1 cellular context compared by ENCODE assay signal in the genomic region with DNA sequence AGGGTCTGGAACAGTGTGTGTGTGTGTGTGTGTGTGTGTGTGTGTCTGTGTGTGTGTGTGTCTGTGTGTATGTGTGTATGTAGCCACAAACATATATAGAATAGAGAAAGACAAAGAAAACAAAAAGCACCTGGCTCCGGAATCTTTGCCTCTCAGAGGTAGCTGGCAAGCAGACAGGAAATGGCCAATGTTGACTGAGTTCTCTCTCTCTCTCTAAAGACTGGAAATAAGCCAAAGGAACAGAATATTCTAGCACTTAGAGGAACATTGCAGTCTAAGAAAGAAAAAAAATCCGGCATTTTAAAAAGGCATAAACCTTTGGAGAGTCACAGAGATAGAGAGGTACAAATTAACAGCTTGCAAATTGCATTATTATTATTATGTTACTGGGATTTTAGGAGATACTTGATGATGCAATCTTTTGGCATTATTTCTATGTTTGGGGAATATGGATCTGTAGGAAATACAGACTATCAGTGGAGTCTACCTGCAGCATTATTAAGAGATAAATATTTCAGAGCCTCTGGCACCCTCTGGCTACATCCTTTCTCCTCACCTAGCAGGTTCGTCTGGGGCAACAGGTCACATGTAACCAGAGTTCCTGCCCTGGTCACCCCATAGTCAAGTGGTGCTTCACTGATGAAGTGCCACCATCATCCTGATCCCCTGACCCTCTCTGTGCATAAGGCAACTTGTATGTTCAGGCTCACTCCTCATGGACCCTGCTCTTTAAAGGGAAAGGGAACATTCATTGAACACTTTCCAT.
TF ChIP-seq lines count a peak whose summit lies in the region.

No MANE protein-coding gene starts in this region.

TF ChIP-seq in WTC11, 78 proteins besides CTCF, POLR2A, EP300 and RAD21 (continued from another document):
- TF ChIP-seq, protein P1, sequence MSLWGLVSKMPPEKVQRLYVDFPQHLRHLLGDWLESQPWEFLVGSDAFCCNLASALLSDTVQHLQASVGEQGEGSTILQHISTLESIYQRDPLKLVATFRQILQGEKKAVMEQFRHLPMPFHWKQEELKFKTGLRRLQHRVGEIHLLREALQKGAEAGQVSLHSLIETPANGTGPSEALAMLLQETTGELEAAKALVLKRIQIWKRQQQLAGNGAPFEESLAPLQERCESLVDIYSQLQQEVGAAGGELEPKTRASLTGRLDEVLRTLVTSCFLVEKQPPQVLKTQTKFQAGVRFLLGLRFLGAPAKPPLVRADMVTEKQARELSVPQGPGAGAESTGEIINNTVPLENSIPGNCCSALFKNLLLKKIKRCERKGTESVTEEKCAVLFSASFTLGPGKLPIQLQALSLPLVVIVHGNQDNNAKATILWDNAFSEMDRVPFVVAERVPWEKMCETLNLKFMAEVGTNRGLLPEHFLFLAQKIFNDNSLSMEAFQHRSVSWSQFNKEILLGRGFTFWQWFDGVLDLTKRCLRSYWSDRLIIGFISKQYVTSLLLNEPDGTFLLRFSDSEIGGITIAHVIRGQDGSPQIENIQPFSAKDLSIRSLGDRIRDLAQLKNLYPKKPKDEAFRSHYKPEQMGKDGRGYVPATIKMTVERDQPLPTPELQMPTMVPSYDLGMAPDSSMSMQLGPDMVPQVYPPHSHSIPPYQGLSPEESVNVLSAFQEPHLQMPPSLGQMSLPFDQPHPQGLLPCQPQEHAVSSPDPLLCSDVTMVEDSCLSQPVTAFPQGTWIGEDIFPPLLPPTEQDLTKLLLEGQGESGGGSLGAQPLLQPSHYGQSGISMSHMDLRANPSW (CRISPR knock-in tag; conservative IDR thresholded peaks at IDR 0.05; ENCODE audit: low read depth) = no peak
- TF ChIP-seq IRF2 (CRISPR knock-in tag; IDR thresholded peaks at IDR 0.05; ENCODE audit: borderline replicate concordance, low read depth) = no peak
- TF ChIP-seq, protein P2, sequence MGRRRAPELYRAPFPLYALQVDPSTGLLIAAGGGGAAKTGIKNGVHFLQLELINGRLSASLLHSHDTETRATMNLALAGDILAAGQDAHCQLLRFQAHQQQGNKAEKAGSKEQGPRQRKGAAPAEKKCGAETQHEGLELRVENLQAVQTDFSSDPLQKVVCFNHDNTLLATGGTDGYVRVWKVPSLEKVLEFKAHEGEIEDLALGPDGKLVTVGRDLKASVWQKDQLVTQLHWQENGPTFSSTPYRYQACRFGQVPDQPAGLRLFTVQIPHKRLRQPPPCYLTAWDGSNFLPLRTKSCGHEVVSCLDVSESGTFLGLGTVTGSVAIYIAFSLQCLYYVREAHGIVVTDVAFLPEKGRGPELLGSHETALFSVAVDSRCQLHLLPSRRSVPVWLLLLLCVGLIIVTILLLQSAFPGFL (CRISPR knock-in tag; IDR thresholded peaks at IDR 0.05; ENCODE audit: borderline replicate concordance) = no peak
